ENCODE assay signal across 16 cellular contexts in the genomic region with DNA sequence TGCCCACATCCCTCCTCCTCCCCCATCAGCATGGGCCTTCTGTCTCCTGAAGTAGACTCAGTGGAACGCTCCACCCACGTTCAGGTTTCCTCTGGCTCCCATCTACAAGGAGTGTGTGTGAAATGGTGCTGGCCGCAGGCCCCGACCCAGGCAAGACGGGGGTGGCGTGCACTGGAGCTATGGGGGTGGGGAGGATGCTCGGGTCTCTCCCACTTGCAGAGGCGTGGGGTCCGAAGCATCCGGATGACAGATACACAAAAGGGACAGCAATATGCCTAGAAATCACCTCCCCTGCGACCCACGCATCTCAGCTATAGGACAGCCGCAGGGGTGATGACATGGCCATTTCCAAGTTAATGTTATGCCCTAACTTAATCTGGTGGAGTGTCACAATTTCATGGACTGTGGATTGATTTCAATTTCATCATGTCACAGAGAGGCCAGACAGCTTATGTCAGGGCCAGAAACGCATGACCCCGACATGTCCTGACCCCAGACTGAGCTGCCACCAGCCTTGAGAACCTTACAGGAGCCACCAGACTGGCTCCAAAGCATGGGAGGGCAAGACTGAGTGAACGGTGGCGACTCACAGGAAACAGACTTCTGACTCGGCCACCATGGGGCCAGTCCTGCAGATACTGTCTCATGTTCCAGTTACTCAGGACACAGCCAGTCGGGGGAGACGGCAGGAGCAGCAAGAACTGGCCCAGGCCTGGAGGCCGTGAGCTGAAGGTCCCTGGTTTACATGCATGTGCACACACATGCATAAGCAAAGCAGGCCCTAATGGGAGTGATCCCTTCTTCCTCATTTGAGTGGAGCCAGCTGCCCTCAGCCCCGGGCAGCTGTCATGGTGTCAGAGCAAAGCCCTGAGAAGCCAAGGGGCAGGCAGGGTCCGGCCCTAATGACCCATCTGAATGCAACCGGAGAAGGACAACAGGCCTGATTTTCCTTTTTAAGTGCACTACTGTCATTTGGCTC.
DNase-seq lines count a peak whose midpoint lies in the region; ATAC-seq and TF ChIP-seq lines count a peak whose summit lies in the region.
"Had no signal": no experiment of that assay in that cellular context is flagged by ENCODE, and none has a peak within 500 bp of the region (broad histone marks: within the 10 kb centered on the region; RNA-seq: fewer than 3 reads in every experiment).

No MANE protein-coding gene starts in this region.

- H4K20me1 ChIP-seq in GM23338 (replicated peaks; ENCODE audit: insufficient read depth), result peaks cover 28% of the 10 kb centered on the region; the same call in 1 of the 2 replicates

- no peaks in the 10 kb centered on the region; the same call in 1 of the 2 replicates for H3F3A ChIP-seq in GM23338 (replicated peaks; ENCODE audit: low read depth)

- no peak overlapping the region for H3K4me3 Mint-ChIP-seq in GM23338
- no peak overlapping the region for H3K4me3 Mint-ChIP-seq in activated T-helper 17 cell treated with anti-CD3 and anti-CD28 coated beads, Interleukin-2, amount 50 U/mL, for 72 hours
- no peak overlapping the region for H3K4me3 Mint-ChIP-seq in type B pancreatic cell
- H3K4me3 Mint-ChIP-seq: activated CD4-positive, alpha-beta T cell treated with anti-CD3 and anti-CD28 coated beads, Interleukin-2, amount 10 ng/mL, durations not matched to agents 24 days and 14 days; T-helper 2 cell treated with Interferon-gamma antibody and Interleukin-4, amounts not matched to agents 5 μg/mL and 100 μg/mL, for 36 hours had no signal

- H3K4me1 Mint-ChIP-seq in GM23338 (no peaks in the 10 kb centered on the region), type B pancreatic cell (ENCODE audit: unreplicated experiment) (peaks cover 33% of the 10 kb centered on the region)
- H3K4me1 Mint-ChIP-seq in activated T-helper 17 cell treated with anti-CD3 and anti-CD28 coated beads, Interleukin-2, amount 50 U/mL, for 72 hours, result no peaks in the 10 kb centered on the region

- no peak overlapping the region for H3K4me3 ChIP-seq in GM23338
- H3K4me3 ChIP-seq: BLaER1 treated with 17β-estradiol and CSF1 and Interleukin-3, amounts not matched to agents 10 nM and 100 nM; GM12878; ovary; smooth muscle cell had no signal

- no peak overlapping the region for H2AFZ ChIP-seq in GM23338

- no peak overlapping the region for H3K4me2 ChIP-seq in GM23338
- H3K4me2 ChIP-seq: smooth muscle cell had no signal

- no peaks in the 10 kb centered on the region for H3K79me2 ChIP-seq in GM23338 (replicated peaks; ENCODE audit: insufficient read depth)

- peaks cover 28% of the 10 kb centered on the region for H3K27me3 Mint-ChIP-seq in GM23338 (ENCODE audit: insufficient read depth, low read depth, poor library complexity)
- H3K27me3 Mint-ChIP-seq in activated T-helper 17 cell treated with anti-CD3 and anti-CD28 coated beads, Interleukin-2, amount 50 U/mL, for 72 hours, result no peaks in the 10 kb centered on the region
- no peaks in the 10 kb centered on the region for H3K27me3 Mint-ChIP-seq in type B pancreatic cell
- H3K27me3 Mint-ChIP-seq: activated CD4-positive, alpha-beta T cell treated with anti-CD3 and anti-CD28 coated beads, Interleukin-2, amount 10 ng/mL, durations not matched to agents 24 days and 14 days had no signal

- H3K27ac Mint-ChIP-seq in GM23338 (peak overlapping the region; percentile 48; the same call in 1 of the 2 replicates), type B pancreatic cell (no peak overlapping the region)
- H3K27ac Mint-ChIP-seq in activated T-helper 17 cell treated with anti-CD3 and anti-CD28 coated beads, Interleukin-2, amount 50 U/mL, for 72 hours, result peak overlapping the region; percentile 48
- H3K27ac Mint-ChIP-seq: activated CD4-positive, alpha-beta T cell treated with anti-CD3 and anti-CD28 coated beads, Interleukin-2, amount 10 ng/mL, durations not matched to agents 24 days and 14 days; T-helper 2 cell treated with Interferon-gamma antibody and Interleukin-4, amounts not matched to agents 5 μg/mL and 100 μg/mL, for 36 hours had no signal

- no peaks in the 10 kb centered on the region for H3K9me3 Mint-ChIP-seq in GM23338
- H3K9me3 Mint-ChIP-seq in activated T-helper 17 cell treated with anti-CD3 and anti-CD28 coated beads, Interleukin-2, amount 50 U/mL, for 72 hours, result no peaks in the 10 kb centered on the region
- no peaks in the 10 kb centered on the region for H3K9me3 Mint-ChIP-seq in type B pancreatic cell
- H3K9me3 Mint-ChIP-seq: activated CD4-positive, alpha-beta T cell treated with anti-CD3 and anti-CD28 coated beads, Interleukin-2, amount 10 ng/mL, durations not matched to agents 24 days and 14 days; T-helper 2 cell treated with Interferon-gamma antibody and Interleukin-4, amounts not matched to agents 5 μg/mL and 100 μg/mL, for 36 hours had no signal

- H3K36me3 Mint-ChIP-seq in GM23338 (ENCODE audit: low read depth), result peaks cover 73% of the 10 kb centered on the region
- peaks cover 82% of the 10 kb centered on the region for H3K36me3 Mint-ChIP-seq in activated T-helper 17 cell treated with anti-CD3 and anti-CD28 coated beads, Interleukin-2, amount 50 U/mL, for 72 hours (ENCODE audit: low read depth)
- H3K36me3 Mint-ChIP-seq in type B pancreatic cell, result peaks cover 23% of the 10 kb centered on the region

- peaks cover 20% of the 10 kb centered on the region for H3K36me3 ChIP-seq in GM23338 (ENCODE audit: insufficient read depth)
- H3K36me3 ChIP-seq: ovary had no signal

- no peak for TF ChIP-seq CTCF in GM23338 (conservative IDR thresholded peaks at IDR 0.05; ENCODE audit: low read depth in 2 of 2)
- TF ChIP-seq CTCF in type B pancreatic cell (conservative IDR thresholded peaks at IDR 0.05), result no peak
- TF ChIP-seq CTCF in GM10266 (IDR thresholded peaks at IDR 0.05; ENCODE audit: control insufficient read depth, insufficient read depth, low read depth, missing control alignments), result no peak

- no peak overlapping the region for H3K27ac ChIP-seq in GM23338 (ENCODE audit: low read depth)
- H3K27ac ChIP-seq: BLaER1 treated with 17β-estradiol and CSF1 and Interleukin-3, amounts not matched to agents 10 nM and 100 nM had no signal

- peak; percentile 43 for DNase-seq in AG08396 (ENCODE audit: low spot score)
- no peak for DNase-seq in GM23338 (ENCODE audit: low spot score)
- DNase-seq in myocyte (ENCODE audit: low read depth), result peak; percentile 57
- DNase-seq in AG08395 (ENCODE audit: low spot score), result no peak
- no peak for DNase-seq in pons (ENCODE audit: low spot score)
- DNase-seq in type B pancreatic cell (ENCODE audit: extremely low spot score, unreplicated experiment), result no peak
- DNase-seq in GM10266 (ENCODE audit: extremely low spot score), result no peak
- DNase-seq: activated CD4-positive, alpha-beta T cell treated with anti-CD3 and anti-CD28 coated beads, Interleukin-2, amount 10 ng/mL, durations not matched to agents 24 days and 14 days; NCI-H2081; NCI-H774; ovary had no signal

- no peaks in the 10 kb centered on the region for H3K27me3 ChIP-seq in GM23338 (ENCODE audit: insufficient read depth)
- H3K27me3 ChIP-seq: BLaER1 treated with 17β-estradiol and CSF1 and Interleukin-3, amounts not matched to agents 10 nM and 100 nM; ovary had no signal

- H3K4me1 ChIP-seq in GM23338 (ENCODE audit: insufficient read depth), result no peaks in the 10 kb centered on the region

- H3K9me2 ChIP-seq in GM23338 (ENCODE audit: insufficient read depth), result no peaks in the 10 kb centered on the region

- no peak for ATAC-seq in GM23338
- no peak for ATAC-seq in activated T-helper 17 cell treated with anti-CD3 and anti-CD28 coated beads, Interleukin-2, amount 50 U/mL, for 72 hours (replicated peaks)
- ATAC-seq: GM12878 had no signal

TF ChIP-seq in GM23338, 12 proteins besides CTCF, POLR2A, EP300 and RAD21 (continues in another document):
- no peak for TF ChIP-seq ETS1 (IDR thresholded peaks at IDR 0.05)
- no peak for TF ChIP-seq CREB1 (CRISPR knock-in tag; IDR thresholded peaks at IDR 0.05; ENCODE audit: low read depth)

Comparison
In these comparisons a context has a peak if more than half of its experiments do, and no peak if none do; other contexts are left out.
1. DNase-seq: peak in AG08396 (single experiment) and myocyte (single experiment); none in GM23338 (single experiment), AG08395 (single experiment), pons (single experiment), type B pancreatic cell (single experiment) and GM10266 (single experiment).